ENCODE assay signal across 25 cellular contexts in the genomic region with DNA sequence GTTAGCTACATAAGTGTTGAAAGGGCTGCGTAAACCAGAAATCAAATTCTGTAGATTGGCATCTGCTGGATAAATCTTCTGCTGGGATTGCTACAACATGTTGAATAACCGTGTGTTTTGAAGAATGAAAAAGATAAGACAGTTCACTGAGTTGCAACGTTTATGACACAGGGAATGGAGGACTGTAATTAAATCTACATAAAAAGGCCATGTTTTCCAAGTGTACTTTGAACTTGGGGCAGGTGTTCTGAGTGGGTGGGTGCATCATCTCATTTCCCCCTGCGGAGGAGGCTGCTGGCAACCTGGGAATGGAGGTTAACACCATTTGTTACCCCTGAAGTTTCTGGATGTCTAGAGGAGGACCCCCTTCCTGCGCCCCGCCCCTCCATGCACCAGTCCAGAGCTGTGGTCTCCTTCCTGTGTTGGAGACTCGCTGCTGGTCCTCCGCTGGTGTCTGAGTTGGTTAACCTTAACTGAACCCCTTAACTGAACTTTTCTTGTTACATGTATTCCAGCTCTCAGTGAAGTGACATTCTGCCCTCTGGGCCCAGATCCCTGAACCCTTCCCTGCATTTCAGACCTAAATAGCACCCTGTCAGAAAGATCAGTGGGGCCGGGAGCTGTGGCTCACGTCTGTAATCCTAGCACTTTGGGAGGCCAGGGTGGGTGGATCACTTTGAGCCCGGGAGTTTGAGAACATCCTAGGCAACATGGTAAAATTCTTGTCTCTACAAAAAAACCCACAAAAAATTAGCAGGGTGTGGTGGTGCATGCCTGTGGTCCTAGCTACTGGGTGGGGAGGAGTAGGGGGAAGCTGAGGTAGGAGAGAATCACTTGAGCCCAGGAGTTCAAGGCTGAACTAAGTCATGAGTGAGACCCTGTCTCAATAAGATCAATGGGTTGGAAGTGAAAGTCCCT. TPM values are rescaled to one million over a fixed set of nuclear protein-coding genes. Genes with fewer than 3 reads are reported as not detected.
DNase-seq lines count a peak whose midpoint lies in the region; ATAC-seq and TF ChIP-seq lines count a peak whose summit lies in the region.
"Had no signal": no experiment of that assay in that cellular context is flagged by ENCODE, and none has a peak within 500 bp of the region (broad histone marks: within the 10 kb centered on the region; RNA-seq: fewer than 3 reads in every experiment).

No MANE protein-coding gene starts in this region.

- no peak overlapping the region for H3K4me3 ChIP-seq in DND-41 (ENCODE audit: low read depth in 1 of 2, low read length in 2 of 2)
- H3K4me3 ChIP-seq in hepatocyte, result no peak overlapping the region
- H3K4me3 ChIP-seq in gastrocnemius medialis, result no peak overlapping the region
- H3K4me3 ChIP-seq: left lung, ovary, right atrium auricular region, stomach, tibial nerve had no signal

- DNase-seq in DND-41 (no peak), hepatocyte (ENCODE audit: low spot score) (no peak), gastrocnemius medialis (no peak), T1000 (lab: John Stamatoyannopoulos, UW) (no peak)
- no peak for DNase-seq in stimulated activated CD4-positive, alpha-beta T cell treated with anti-CD3 and anti-CD28 coated beads, Interleukin-1b, Interleukin-23, amount 100 ng/mL, for 48 hours
- DNase-seq: activated CD4-positive, CD25-positive, alpha-beta regulatory T cell treated with anti-CD3 and anti-CD28 coated beads, Interleukin-2, amount 50 U/mL, for 72 hours; activated T-cell treated with anti-CD3 and anti-CD28 coated beads, Interleukin-2, amount 50 U/mL, for 24 hours; brain microvascular endothelial cell; DMS79 treated with DMSO at 0.1 percent for 48 hours; effector memory CD8-positive, alpha-beta T cell; foreskin keratinocyte; H7; Kasumi-1; left lung; NCI-H1048; NCI-H1694 treated with DMSO at 0.1 percent for 48 hours; NCI-H82; ovary; stimulated activated CD4-positive, alpha-beta T cell treated with anti-CD3 and anti-CD28 coated beads, Interleukin-15, amount 100 ng/mL, for 24 hours; stomach had no signal

- H4K20me1 ChIP-seq in DND-41 (ENCODE audit: insufficient read depth, low read length) (peaks cover 69% of the 10 kb centered on the region), hepatocyte (ENCODE audit: insufficient read depth, poor library complexity, severe bottlenecking) (peaks cover 4% of the 10 kb centered on the region)

- H3K4me1 ChIP-seq in DND-41 (ENCODE audit: insufficient read depth, low read length) (peaks cover 97% of the 10 kb centered on the region), hepatocyte (ENCODE audit: insufficient read depth) (peaks cover 28% of the 10 kb centered on the region), gastrocnemius medialis (peaks cover 68 to 70% of the 10 kb centered on the region in 2 donors)

- TF ChIP-seq CTCF in DND-41 (IDR thresholded peaks at IDR 0.05; ENCODE audit: borderline replicate concordance, extremely low read depth, low read length, poor library complexity, severe bottlenecking) (no peak), hepatocyte (IDR thresholded peaks at IDR 0.05; ENCODE audit: poor library complexity) (no peak), gastrocnemius medialis (IDR thresholded peaks at IDR 0.05 in 4 of 5, conservative IDR thresholded peaks at IDR 0.05 in 1 of 5) (no peak)

- WGBS in hepatocyte (ENCODE audit: low lambda C conversion rate, missing lambda C conversion rate), result 79% methylated on average over 11 of the region's 11 CpGs

- H2AFZ ChIP-seq in DND-41 (ENCODE audit: low read depth, low read length) (no peak overlapping the region), hepatocyte (no peak overlapping the region)

- intact Hi-C loops in gastrocnemius medialis (cut with DNase I; ENCODE audit: low total_unique reads), result loop anchor here (5.0 kb wide), 1 partner anchor 38 kb away; no protein-coding TSS in a partner anchor

- H3K9me3 ChIP-seq in DND-41 (ENCODE audit: insufficient read depth, low read length, severe bottlenecking) (no peaks in the 10 kb centered on the region), KOPT-K1 (ENCODE audit: insufficient read depth, low read length, poor library complexity, severe bottlenecking) (no peaks in the 10 kb centered on the region), hepatocyte (ENCODE audit: low read depth) (no peaks in the 10 kb centered on the region), gastrocnemius medialis (no peaks in the 10 kb centered on the region)
- H3K9me3 ChIP-seq: left lung, ovary, right atrium auricular region, stomach, tibial nerve had no signal

- H3K27ac ChIP-seq in DND-41 (ENCODE audit: low read length), result peak overlapping the region; percentile 77
- H3K27ac ChIP-seq in KOPT-K1 (ENCODE audit: low read depth, low read length, poor library complexity, severe bottlenecking), result peak overlapping the region; percentile 96
- peak overlapping the region; percentile 24 for H3K27ac ChIP-seq in hepatocyte
- H3K27ac ChIP-seq in gastrocnemius medialis, result peak overlapping the region in 3 of 4 donors; percentile 76 to 79 (median 77)
- H3K27ac ChIP-seq: brain microvascular endothelial cell, foreskin keratinocyte, left lung, ovary, right atrium auricular region, stomach, tibial nerve had no signal

- H3K9ac ChIP-seq in DND-41 (ENCODE audit: low read depth, low read length), result no peak overlapping the region

- H3K79me2 ChIP-seq in DND-41 (ENCODE audit: insufficient read depth, low read length), result peaks cover 98% of the 10 kb centered on the region
- peaks cover 78% of the 10 kb centered on the region for H3K79me2 ChIP-seq in hepatocyte

- H3K9me2 ChIP-seq in hepatocyte (replicated peaks; ENCODE audit: insufficient read depth), result no peaks in the 10 kb centered on the region

- H3K36me3 ChIP-seq in DND-41 (ENCODE audit: insufficient read depth, low read length) (peaks cover 34% of the 10 kb centered on the region), KOPT-K1 (ENCODE audit: insufficient read depth, low read length) (no peaks in the 10 kb centered on the region), hepatocyte (replicated peaks; ENCODE audit: insufficient read depth, low read depth) (no peaks in the 10 kb centered on the region), gastrocnemius medialis (no peaks in the 10 kb centered on the region)
- H3K36me3 ChIP-seq: brain microvascular endothelial cell, left lung, ovary, right atrium auricular region, stomach, tibial nerve had no signal

- H3K27me3 ChIP-seq in DND-41 (ENCODE audit: insufficient read depth, low read length, poor library complexity) (no peaks in the 10 kb centered on the region), hepatocyte (no peaks in the 10 kb centered on the region), gastrocnemius medialis (no peaks in the 10 kb centered on the region)
- H3K27me3 ChIP-seq: brain microvascular endothelial cell, foreskin keratinocyte, left lung, ovary, right atrium auricular region, stomach, tibial nerve had no signal

- in situ Hi-C loops in gastrocnemius medialis (cut with MboI; ENCODE audit: low sequenced_read_pairs in 4 of 4), result no loop called here

- ATAC-seq in DND-41 (ENCODE audit: insufficient read depth, low read depth) (no peak), gastrocnemius medialis (no peak), GM21526 (IDR thresholded peaks at IDR 0.05; ENCODE audit: low FRiP score, unreplicated experiment) (no peak)
- ATAC-seq: effector memory CD8-positive, alpha-beta T cell; foreskin keratinocyte; left lung; natural killer cell treated with Interleukin-12 subunit alpha and Interleukin-12 subunit beta and Interleukin-15 and Interleukin-18, amount 100 ng/mL, for 72 hours had no signal

- TF ChIP-seq POLR2A in gastrocnemius medialis (IDR thresholded peaks at IDR 0.05), result no peak

- H3K4me2 ChIP-seq in DND-41 (ENCODE audit: insufficient read depth, low read length) (no peak overlapping the region), hepatocyte (peak overlapping the region; percentile 44)

RNA-seq across cellular contexts. Expression of a gene that starts 31.8 kb away (rescaled TPM):
- total RNA-seq in hepatocyte (15.7 and 20.9 TPM in 2 replicates), gastrocnemius medialis (10 to 100 TPM; 14.0 to 32.7 (median 24.1) TPM)
- 22.2 and 27.9 TPM in 2 replicates for polyA plus RNA-seq in hepatocyte

Comparison
In these comparisons a context has a peak if more than half of its experiments do, and no peak if none do; other contexts are left out.
1. H3K27ac ChIP-seq: peak in every context shown above with its lines; median percentile 96 in KOPT-K1; 77 in DND-41; 77 in gastrocnemius medialis; 24 in hepatocyte.